1 cellular context compared by ENCODE assay signal in genomic region chr19:45515081-45515624, GRCh38.
TF ChIP-seq lines count a peak whose summit lies in the region.

No MANE protein-coding gene starts in this region.

TF ChIP-seq in HepG2, 621 proteins besides CTCF, POLR2A, EP300 and RAD21:
- TF ChIP-seq ISX (CRISPR knock-in tag; conservative IDR thresholded peaks at IDR 0.05), result no peak
- TF ChIP-seq GABPA (IDR thresholded peaks at IDR 0.05; ENCODE audit: low read depth, low read length), result 0 out of 2 replicates have a peak, but pooled peaks have one; percentile 15
- peak; percentile 67 for TF ChIP-seq GABPA (CRISPR knock-in tag; IDR thresholded peaks at IDR 0.05; ENCODE audit: low read depth)
- TF ChIP-seq RORA (CRISPR knock-in tag; IDR thresholded peaks at IDR 0.05), result no peak
- 0 out of 2 replicates have a peak, but pooled peaks have one; percentile 5 for TF ChIP-seq ZNF224 (CRISPR knock-in tag; IDR thresholded peaks at IDR 0.05)
- peak; percentile 97 for TF ChIP-seq ETV6 (CRISPR knock-in tag; conservative IDR thresholded peaks at IDR 0.05)
- TF ChIP-seq SAP130 (CRISPR knock-in tag; IDR thresholded peaks at IDR 0.05; ENCODE audit: low read depth), result 0 out of 2 replicates have a peak, but pooled peaks have one; percentile 6
- no peak for TF ChIP-seq DDIT3 (CRISPR knock-in tag; IDR thresholded peaks at IDR 0.05)
- TF ChIP-seq ZNF350 (CRISPR knock-in tag; IDR thresholded peaks at IDR 0.05; ENCODE audit: borderline replicate concordance, low read depth), result 0 out of 2 replicates have a peak, but pooled peaks have one; percentile 13
- no peak for TF ChIP-seq RFXAP (CRISPR knock-in tag; IDR thresholded peaks at IDR 0.05; ENCODE audit: borderline replicate concordance)
- 0 out of 2 replicates have a peak, but pooled peaks have one; percentile 18 for TF ChIP-seq ZMAT3 (CRISPR knock-in tag; conservative IDR thresholded peaks at IDR 0.05)
- peak; percentile 65; the same call in 1 of the 2 replicates for TF ChIP-seq PATZ1 (CRISPR knock-in tag; IDR thresholded peaks at IDR 0.05)
- 0 out of 2 replicates have a peak, but pooled peaks have one; percentile 55 for TF ChIP-seq ZBTB7A (CRISPR knock-in tag; IDR thresholded peaks at IDR 0.05)
- TF ChIP-seq NKX3-1 (CRISPR knock-in tag; IDR thresholded peaks at IDR 0.05), result no peak
- peak; percentile 45; the same call in 1 of the 2 replicates for TF ChIP-seq SP5 (CRISPR knock-in tag; IDR thresholded peaks at IDR 0.05; ENCODE audit: borderline replicate concordance, low read depth)
- TF ChIP-seq PAXIP1 (CRISPR knock-in tag; conservative IDR thresholded peaks at IDR 0.05), result 0 out of 2 replicates have a peak, but pooled peaks have one; percentile 1
- TF ChIP-seq ETV5 (CRISPR knock-in tag; IDR thresholded peaks at IDR 0.05; ENCODE audit: borderline replicate concordance), result peak; percentile 74
- TF ChIP-seq ARID4A (CRISPR knock-in tag; IDR thresholded peaks at IDR 0.05; ENCODE audit: borderline replicate concordance), result 0 out of 2 replicates have a peak, but pooled peaks have one; percentile 20
TF ChIP-seq in HepG2: peak in this region for 12.
